In the genomic region with DNA sequence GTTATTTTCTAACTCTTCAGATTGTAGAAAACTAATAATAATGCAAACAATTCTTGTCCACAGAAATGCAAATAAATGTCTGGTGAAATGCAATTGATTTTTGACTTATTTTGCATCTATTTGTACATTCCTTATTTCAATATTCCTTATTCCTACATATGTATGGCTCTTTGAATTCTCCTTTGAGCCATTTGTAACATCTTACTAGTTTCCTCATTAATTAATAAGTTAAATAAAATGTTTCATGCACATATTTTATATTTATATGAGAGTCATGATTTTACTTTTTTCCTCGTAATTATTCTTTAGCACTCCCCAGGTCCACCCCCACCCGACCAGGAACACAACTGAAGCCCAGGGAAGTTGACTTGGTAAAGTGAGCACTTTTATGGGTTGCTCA, we compare ENCODE assay signal across 32 cellular contexts. TPM values are rescaled to one million over a fixed set of nuclear protein-coding genes. Genes with fewer than 3 reads are reported as not detected.
"Had no signal": no experiment of that assay in that cellular context is flagged by ENCODE, and none has a peak within 500 bp of the region (broad histone marks: within the 10 kb centered on the region; RNA-seq: fewer than 3 reads in every experiment).

No MANE protein-coding gene starts in this region.

- H3K9me3 ChIP-seq: suprapubic skin, testis, thoracic aorta, thyroid gland, transverse colon, upper lobe of right lung, vagina had no signal

- H3K4me1 ChIP-seq: stomach, suprapubic skin, testis, thyroid gland, tibial artery, tibial nerve, transverse colon, upper lobe of left lung, upper lobe of right lung, uterus, vagina had no signal

- H3K27ac ChIP-seq: stomach, suprapubic skin, testis, thoracic aorta, thyroid gland, tibial artery, tibial nerve, transverse colon, upper lobe of left lung, upper lobe of right lung, uterus, vagina had no signal

- H3K4me3 ChIP-seq: stomach, suprapubic skin, testis, thoracic aorta, thyroid gland, tibial artery, tibial nerve, transverse colon, upper lobe of left lung, upper lobe of right lung, uterus, vagina had no signal

- ATAC-seq: stimulated activated effector memory CD8-positive, alpha-beta T cell treated with anti-CD3 and anti-CD28 coated beads, Interleukin-12 subunit alpha, Interleukin-12 subunit beta, amount 100 ng/mL, for 72 hours; stimulated activated memory B cell treated with anti-CD40 and anti-IgM and Interleukin-4, amounts not matched to agents 10 μg/mL and 1 μg/mL and 100 μg/mL, for 72 hours; stimulated activated naive B cell treated with anti-CD40 and anti-IgM and Interleukin-4, amounts not matched to agents 10 μg/mL and 1 μg/mL and 100 μg/mL, for 72 hours; stimulated activated naive CD8-positive, alpha-beta T cell treated with anti-CD3 and anti-CD28 coated beads, Interleukin-15, amount 100 ng/mL, for 72 hours; stimulated activated naive CD8-positive, alpha-beta T cell treated with anti-CD3 and anti-CD28 coated beads, Interleukin-15, Interleukin-2, amounts not matched to agents 100 U/mL and 50 U/mL, for 24 hours; upper lobe of right lung had no signal

- FAIRE-seq: urothelium cell line had no signal

- DNase-seq: stimulated activated CD4-positive, alpha-beta T cell treated with anti-CD3 and anti-CD28 coated beads, Interleukin-2, amount 100 ng/mL, for 48 hours; stimulated activated CD4-positive, alpha-beta T cell treated with anti-CD3 and anti-CD28 coated beads, Interleukin-4, amount 100 ng/mL, for 1 hour; stimulated activated CD4-positive, alpha-beta T cell treated with anti-CD3 and anti-CD28 coated beads, Interleukin-4, amount 100 ng/mL, for 24 hours; stimulated activated CD4-positive, alpha-beta T cell treated with anti-CD3 and anti-CD28 coated beads, Interleukin-4, amount 100 ng/mL, for 4 hours; stimulated activated CD8-positive, alpha-beta memory T cell treated with anti-CD3 and anti-CD28 coated beads, Interleukin-4, amount 100 ng/mL, for 48 hours; stimulated activated naive B cell treated with anti-CD40 and anti-IgM and Interleukin-4, amounts not matched to agents 10 μg/mL and 1 μg/mL and 100 μg/mL, for 72 hours; stimulated activated naive CD4-positive, alpha-beta T cell; stimulated activated naive CD4-positive, alpha-beta T cell treated with Interleukin-2 at 50 U/mL for 16 hours; stimulated activated naive CD8-positive, alpha-beta T cell treated with anti-CD3 and anti-CD28 coated beads, Interleukin-15, amount 100 ng/mL, for 72 hours; stimulated activated naive CD8-positive, alpha-beta T cell treated with anti-CD3 and anti-CD28 coated beads, Interleukin-15, Interleukin-2, amounts not matched to agents 100 U/mL and 50 U/mL, for 24 hours; stomach; substantia nigra; testis; thyroid gland; tibial artery; transverse colon; trophoblast cell; upper lobe of left lung; upper lobe of right lung; uterus had no signal

- H3K36me3 ChIP-seq: stomach, suprapubic skin, thoracic aorta, thyroid gland, tibial artery, tibial nerve, transverse colon, upper lobe of left lung, upper lobe of right lung, uterus, vagina had no signal

RNA-seq across cellular contexts. Expression of a gene that starts 2.7 kb away (rescaled TPM):
- total RNA-seq: stomach, subcutaneous adipose tissue, suprapubic skin, temporal lobe, thoracic aorta, thyroid gland, tibial nerve, transverse colon, upper lobe of left lung, upper lobe of right lung, ureter, urinary bladder, uterus, vagina had no signal
- polyA plus RNA-seq: stomach, thymus, urinary bladder had no signal
